ENCODE assay signal across 10 cellular contexts in the genomic region with DNA sequence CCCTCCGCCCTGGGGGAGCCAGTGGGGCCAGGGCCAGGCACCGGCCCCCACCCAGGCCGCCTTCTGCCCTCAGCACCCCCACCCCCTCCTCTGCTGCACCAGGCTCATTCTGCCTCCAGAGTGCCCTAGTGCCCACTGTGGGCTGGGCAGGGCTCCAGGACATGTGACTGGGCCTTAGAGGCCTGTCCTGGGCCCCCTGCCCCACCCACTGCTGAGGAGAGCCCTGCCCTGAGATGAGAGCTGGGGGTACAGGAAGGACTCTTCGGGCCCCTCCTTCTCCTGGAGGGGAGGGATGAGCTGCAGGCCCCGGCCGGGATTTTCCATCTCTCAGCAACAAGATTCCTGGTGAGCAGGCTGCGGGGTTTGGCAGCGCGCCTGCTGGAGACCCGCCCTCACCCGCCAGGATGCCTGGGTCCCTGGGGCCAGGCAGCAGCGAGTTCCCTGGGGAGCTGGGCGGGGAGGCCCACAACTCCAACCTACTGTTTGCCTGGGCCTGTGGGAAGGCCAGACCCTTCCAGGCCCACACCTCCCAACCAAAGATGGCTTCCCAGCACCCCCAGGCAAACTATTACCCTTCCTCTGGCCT. TPM values are rescaled to one million over a fixed set of nuclear protein-coding genes. Genes with fewer than 3 reads are reported as not detected.
DNase-seq lines count a peak whose midpoint lies in the region; ATAC-seq and TF ChIP-seq lines count a peak whose summit lies in the region.
"Had no signal": no experiment of that assay in that cellular context is flagged by ENCODE, and none has a peak within 500 bp of the region (broad histone marks: within the 10 kb centered on the region; RNA-seq: fewer than 3 reads in every experiment).

No MANE protein-coding gene starts in this region.

- ATAC-seq in GM21723 (IDR thresholded peaks at IDR 0.05; ENCODE audit: unreplicated experiment) (no peak), HG02763 (IDR thresholded peaks at IDR 0.05; ENCODE audit: unreplicated experiment) (no peak), HG03469 (IDR thresholded peaks at IDR 0.05; ENCODE audit: unreplicated experiment) (no peak)

- 86% methylated on average over 13 of the region's 13 CpGs for WGBS in HUES64
- WGBS in spleen, 5 donors = 45 to 62% (median 61%) methylated on average over 9 to 13 of the region's 13 CpGs

- H3K36me3 ChIP-seq in HUES64 (ENCODE audit: insufficient read depth, low read length) (peaks cover 4% of the 10 kb centered on the region; the same call in 1 of the 2 replicates), SJCRH30 (peaks cover 41% of the 10 kb centered on the region), left ventricle myocardium inferior (no peaks in the 10 kb centered on the region), spleen (peaks cover 0 to 27% (median 0%) of the 10 kb centered on the region in 6 donors)
- H3K36me3 ChIP-seq: neutrophil had no signal

- H3K9me3 ChIP-seq in HUES64 (ENCODE audit: insufficient read depth, low read depth, low read length) (no peaks in the 10 kb centered on the region), SJCRH30 (replicated peaks) (no peaks in the 10 kb centered on the region), left ventricle myocardium inferior (replicated peaks) (no peaks in the 10 kb centered on the region), spleen (no peaks in the 10 kb centered on the region)
- H3K9me3 ChIP-seq: neutrophil had no signal

- peak; percentile 68 to 70 for DNase-seq in SJCRH30
- no peak for DNase-seq in left ventricle myocardium inferior
- DNase-seq in spleen = no peak
- DNase-seq in T-helper 1 cell = no peak
- DNase-seq: NCI-H774 had no signal

- TF ChIP-seq CTCF in left ventricle myocardium inferior (IDR thresholded peaks at IDR 0.05; ENCODE audit: borderline replicate concordance) (no peak), spleen (IDR thresholded peaks at IDR 0.05 in 8 of 11, conservative IDR thresholded peaks at IDR 0.05 in 3 of 11) (no peak)

- H3K9ac ChIP-seq in HUES64 (ENCODE audit: low read depth, low read length) = no peak overlapping the region

- H3K27me3 ChIP-seq in HUES64 (ENCODE audit: insufficient read depth, low read length) = no peaks in the 10 kb centered on the region
- H3K27me3 ChIP-seq in SJCRH30 = no peaks in the 10 kb centered on the region
- no peaks in the 10 kb centered on the region for H3K27me3 ChIP-seq in left ventricle myocardium inferior (ENCODE audit: low read depth)
- no peaks in the 10 kb centered on the region for H3K27me3 ChIP-seq in spleen (replicated peaks in 1 of 7)
- H3K27me3 ChIP-seq: neutrophil had no signal

- H3K27ac ChIP-seq in HUES64 (ENCODE audit: low read depth, low read length) (0 out of 2 replicates have a peak overlapping the region, but pooled peaks have one; percentile 16), SJCRH30 (no peak overlapping the region), left ventricle myocardium inferior (replicated peaks) (peak overlapping the region; percentile 98), spleen (peak overlapping the region in 7 of 8 donors; percentile 70 to 96 (median 90))
- H3K27ac ChIP-seq: neutrophil had no signal

- peaks cover 26% of the 10 kb centered on the region for H3K4me1 ChIP-seq in HUES64 (ENCODE audit: insufficient read depth, low read length)
- H3K4me1 ChIP-seq in SJCRH30 = peaks cover 56% of the 10 kb centered on the region
- peaks cover 100% of the 10 kb centered on the region for H3K4me1 ChIP-seq in left ventricle myocardium inferior
- peaks cover 36 to 100% (median 81%) of the 10 kb centered on the region in 6 donors for H3K4me1 ChIP-seq in spleen

- intact Hi-C loops in left ventricle myocardium inferior (cut with micrococcal nuclease) = no loop called here
- intact Hi-C loops in spleen (cut with DNase I; ENCODE audit: low total_unique reads) = no loop called here

- H3K4me3 ChIP-seq in HUES64 (ENCODE audit: low read length) (no peak overlapping the region), SJCRH30 (no peak overlapping the region), left ventricle myocardium inferior (peak overlapping the region; percentile 9), spleen (no peak overlapping the region)

- TF ChIP-seq POLR2A in spleen (IDR thresholded peaks at IDR 0.05) = no peak

RNA-seq across cellular contexts. Expression of a gene that starts 14.0 kb away (rescaled TPM):
- polyA plus RNA-seq in HUES64 (2013, experiment 1 of 2) = 23.6 TPM
- polyA plus RNA-seq in HUES64 (2013, experiment 2 of 2) = 29.1 TPM
- 29.7 and 30.6 TPM in 2 replicates for total RNA-seq in SJCRH30 (2014; rRNA removed; shearing (Covaris generic))
- total RNA-seq in left ventricle myocardium inferior (40.1 TPM), spleen (100 to 1,000 TPM in 1 of 7 donors, 10 to 100 TPM in 6; 35.1 to 104 (median 54.6) TPM)
- 10 to 100 TPM in 1 of 3 donors, 1 to 10 TPM in 2; 3.2 to 24.2 (median 4.3) TPM for polyA plus RNA-seq in spleen

RNA-seq across cellular contexts. Expression of a gene that starts 45.1 kb away (rescaled TPM):
- polyA plus RNA-seq in HUES64 (2013, experiment 1 of 2) = 0.10 TPM
- 0.25 TPM for polyA plus RNA-seq in HUES64 (2013, experiment 2 of 2)
- not detected in 2 replicates for total RNA-seq in SJCRH30 (2014; rRNA removed; shearing (Covaris generic))
- 3.5 TPM for total RNA-seq in left ventricle myocardium inferior
- 100 to 1,000 TPM in 6 of 7 donors, 10 to 100 TPM in 1; 90.5 to 249 (median 134) TPM for total RNA-seq in spleen
- 10 to 100 TPM; 44.7 to 94.2 (median 78.6) TPM for polyA plus RNA-seq in spleen

Comparison
In these comparisons a context has a peak if more than half of its experiments do, and no peak if none do; other contexts are left out.
1. DNase-seq: peak in SJCRH30 (2 of 2); none in left ventricle myocardium inferior (single experiment), spleen (single experiment) and T-helper 1 cell (0 of 5).
2. RNA of a gene that starts 45.1 kb away (total RNA-seq): 90.5 to 249 TPM in spleen; 3.5 TPM in left ventricle myocardium inferior (single experiment) and not detected in SJCRH30; every median in the first group is over 10 times any median in the second.